ENCODE assay signal across 1 cellular context in the genomic region with DNA sequence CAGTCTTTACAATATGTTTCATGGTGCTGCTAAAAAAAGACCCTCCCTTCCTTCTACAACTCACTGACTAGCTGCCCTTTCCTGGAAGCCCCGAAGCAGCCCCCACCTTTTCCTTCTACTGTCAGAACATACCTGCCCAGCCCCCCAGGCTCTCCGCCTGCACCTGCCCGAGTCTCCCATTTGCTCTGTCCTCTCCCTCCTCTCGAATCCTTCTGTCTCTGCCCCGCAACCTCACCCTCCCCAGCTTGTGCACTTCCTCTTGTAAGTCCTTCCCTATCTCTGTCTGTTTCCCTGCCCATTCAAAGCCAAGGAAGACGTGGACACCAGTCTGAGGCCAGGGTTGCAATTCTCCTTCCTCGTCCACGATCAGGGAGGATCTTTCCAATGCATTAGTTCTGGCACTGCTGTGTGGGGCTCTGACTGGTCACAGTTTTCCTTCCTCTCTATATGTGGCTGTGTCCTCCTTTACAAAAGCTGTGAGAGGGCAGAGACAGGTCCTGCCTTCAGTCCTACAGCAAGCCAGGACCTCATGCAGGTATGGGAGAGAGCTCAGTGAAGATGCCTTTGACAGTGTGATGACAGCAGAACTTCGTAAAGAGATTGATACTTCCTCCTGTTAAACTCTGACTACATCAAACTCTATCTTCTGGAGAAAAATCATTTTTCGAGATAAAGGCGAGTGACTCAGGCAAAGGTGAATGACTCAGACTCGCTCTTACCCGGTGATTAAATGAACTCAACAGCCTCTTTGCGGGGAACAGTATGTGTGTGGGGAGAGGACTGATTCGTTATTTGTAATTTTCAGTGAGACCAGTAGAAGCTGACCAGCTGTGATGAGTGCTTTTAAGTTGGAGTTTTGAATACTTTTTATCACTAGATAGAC.
TF ChIP-seq lines count a peak whose summit lies in the region.

No MANE protein-coding gene starts in this region.

TF ChIP-seq in HEK293, 187 proteins besides CTCF, POLR2A, EP300 and RAD21 (continued from another document):
- TF ChIP-seq PRDM6 (tag by site-specific recombination; IDR thresholded peaks at IDR 0.05), result peak; percentile 84
